In genomic region chr2:109350526-109350925, GRCh38 we compare ENCODE assay signal across 14 cellular contexts.
DNase-seq lines count a peak whose midpoint lies in the region; ATAC-seq and TF ChIP-seq lines count a peak whose summit lies in the region.
"Had no signal": no experiment of that assay in that cellular context is flagged by ENCODE, and none has a peak within 500 bp of the region (broad histone marks: within the 10 kb centered on the region; RNA-seq: fewer than 3 reads in every experiment).

No MANE protein-coding gene starts in this region.

- no peaks in the 10 kb centered on the region for H3K9me3 ChIP-seq in DND-41 (ENCODE audit: insufficient read depth, low read length, severe bottlenecking)

- no peak overlapping the region for H3K9ac ChIP-seq in DND-41 (ENCODE audit: low read depth, low read length)

- peaks cover 11% of the 10 kb centered on the region for H3K4me1 Mint-ChIP-seq in activated T-helper 17 cell treated with anti-CD3 and anti-CD28 coated beads, Interleukin-2, amount 50 U/mL, for 72 hours
- H3K4me1 Mint-ChIP-seq in nephron, result peaks cover 47% of the 10 kb centered on the region

- H3K27ac Mint-ChIP-seq in activated T-helper 17 cell treated with anti-CD3 and anti-CD28 coated beads, Interleukin-2, amount 50 U/mL, for 72 hours, result peak overlapping the region; percentile 44
- H3K27ac Mint-ChIP-seq in nephron, result peak overlapping the region in 2 of 3 experiments; percentile 32 to 42
- H3K27ac Mint-ChIP-seq: stimulated activated memory B cell treated with anti-CD40 and anti-IgM and Interleukin-4, amounts not matched to agents 10 μg/mL and 1 μg/mL and 100 μg/mL, for 72 hours; T-helper 2 cell treated with Interferon-gamma antibody and Interleukin-4, amounts not matched to agents 5 μg/mL and 100 μg/mL, for 36 hours had no signal

- H3K4me3 Mint-ChIP-seq in activated T-helper 17 cell treated with anti-CD3 and anti-CD28 coated beads, Interleukin-2, amount 50 U/mL, for 72 hours, result no peak overlapping the region
- H3K4me3 Mint-ChIP-seq in nephron, result no peak overlapping the region
- H3K4me3 Mint-ChIP-seq: stimulated activated memory B cell treated with anti-CD40 and anti-IgM and Interleukin-4, amounts not matched to agents 10 μg/mL and 1 μg/mL and 100 μg/mL, for 72 hours; T-helper 2 cell treated with Interferon-gamma antibody and Interleukin-4, amounts not matched to agents 5 μg/mL and 100 μg/mL, for 36 hours had no signal

- H3K27me3 ChIP-seq in ACC112 (ENCODE audit: insufficient read depth, low read length) (no peaks in the 10 kb centered on the region), DND-41 (ENCODE audit: insufficient read depth, low read length, poor library complexity) (no peaks in the 10 kb centered on the region)

- no peaks in the 10 kb centered on the region for H3K27me3 Mint-ChIP-seq in activated T-helper 17 cell treated with anti-CD3 and anti-CD28 coated beads, Interleukin-2, amount 50 U/mL, for 72 hours
- peaks cover 3% of the 10 kb centered on the region for H3K27me3 Mint-ChIP-seq in nephron (ENCODE audit: low read depth)

- no peaks in the 10 kb centered on the region for H3K9me3 Mint-ChIP-seq in activated T-helper 17 cell treated with anti-CD3 and anti-CD28 coated beads, Interleukin-2, amount 50 U/mL, for 72 hours
- H3K9me3 Mint-ChIP-seq in nephron, result peaks cover 3% of the 10 kb centered on the region
- H3K9me3 Mint-ChIP-seq: stimulated activated memory B cell treated with anti-CD40 and anti-IgM and Interleukin-4, amounts not matched to agents 10 μg/mL and 1 μg/mL and 100 μg/mL, for 72 hours; T-helper 2 cell treated with Interferon-gamma antibody and Interleukin-4, amounts not matched to agents 5 μg/mL and 100 μg/mL, for 36 hours had no signal

- H3K27ac ChIP-seq in ACC112 (ENCODE audit: low read depth, low read length) (peak overlapping the region; percentile 64), DND-41 (ENCODE audit: low read length) (peak overlapping the region; percentile 82)

- no peak overlapping the region for H2AFZ ChIP-seq in ACC112 (ENCODE audit: low read length, unreplicated experiment)
- no peak overlapping the region for H2AFZ ChIP-seq in DND-41 (ENCODE audit: low read depth, low read length)

- H3K36me3 Mint-ChIP-seq in activated T-helper 17 cell treated with anti-CD3 and anti-CD28 coated beads, Interleukin-2, amount 50 U/mL, for 72 hours (ENCODE audit: low read depth), result no peaks in the 10 kb centered on the region
- H3K36me3 Mint-ChIP-seq in nephron (ENCODE audit: low read depth), result no peaks in the 10 kb centered on the region
- H3K36me3 Mint-ChIP-seq: stimulated activated memory B cell treated with anti-CD40 and anti-IgM and Interleukin-4, amounts not matched to agents 10 μg/mL and 1 μg/mL and 100 μg/mL, for 72 hours had no signal

- ATAC-seq in DND-41 (ENCODE audit: insufficient read depth, low read depth) (no peak), GM21529 (IDR thresholded peaks at IDR 0.05; ENCODE audit: unreplicated experiment) (no peak), GM18519 (IDR thresholded peaks at IDR 0.05; ENCODE audit: low FRiP score, unreplicated experiment) (no peak)
- no peak for ATAC-seq in activated T-helper 17 cell treated with anti-CD3 and anti-CD28 coated beads, Interleukin-2, amount 50 U/mL, for 72 hours (replicated peaks)
- ATAC-seq: stimulated activated memory B cell treated with anti-CD40 and anti-IgM and Interleukin-4, amounts not matched to agents 10 μg/mL and 1 μg/mL and 100 μg/mL, for 72 hours had no signal

- H4K20me1 ChIP-seq in DND-41 (ENCODE audit: insufficient read depth, low read length), result no peaks in the 10 kb centered on the region

- H3K4me3 ChIP-seq in ACC112 (ENCODE audit: low read depth, low read length) (no peak overlapping the region), DND-41 (ENCODE audit: low read depth in 1 of 2, low read length in 2 of 2) (no peak overlapping the region)

- no peak overlapping the region; the same call in 1 of the 2 replicates for H3K4me2 ChIP-seq in DND-41 (ENCODE audit: insufficient read depth, low read length)

- H3K4me1 ChIP-seq in ACC112 (ENCODE audit: control insufficient read depth, insufficient read depth, low read length, unreplicated experiment), result peaks cover 22% of the 10 kb centered on the region
- H3K4me1 ChIP-seq in DND-41 (ENCODE audit: insufficient read depth, low read length), result peaks cover 48% of the 10 kb centered on the region

- TF ChIP-seq CTCF in DND-41 (IDR thresholded peaks at IDR 0.05; ENCODE audit: borderline replicate concordance, extremely low read depth, low read length, poor library complexity, severe bottlenecking) (no peak), nephron (IDR thresholded peaks at IDR 0.05; ENCODE audit: unreplicated experiment in 3 of 3) (no peak)

- H3K36me3 ChIP-seq in ACC112 (ENCODE audit: insufficient read depth, low read length) (no peaks in the 10 kb centered on the region), DND-41 (ENCODE audit: insufficient read depth, low read length) (no peaks in the 10 kb centered on the region)

- DNase-seq in DND-41 (no peak), DMS 273 treated with DMSO at 0.1 percent for 48 hours (lab: John Stamatoyannopoulos, UW) (no peak), NCI-H69 (lab: John Stamatoyannopoulos, UW) (no peak)
- DNase-seq: activated CD4-positive, alpha-beta T cell treated with anti-CD3 and anti-CD28 coated beads, Interleukin-2, amount 50 U/mL, for 4 hours; activated naive CD4-positive, alpha-beta T cell; NCI-H446 treated with DMSO at 0.1 percent for 48 hours; stimulated activated CD4-positive, alpha-beta T cell treated with anti-CD3 and anti-CD28 coated beads, Interleukin-4, amount 100 ng/mL, for 1 hour had no signal

- no peaks in the 10 kb centered on the region for H3K79me2 ChIP-seq in ACC112 (ENCODE audit: control insufficient read depth, insufficient read depth, low read length, unreplicated experiment)
- H3K79me2 ChIP-seq in DND-41 (ENCODE audit: insufficient read depth, low read length), result no peaks in the 10 kb centered on the region
